ENCODE assay signal across 10 cellular contexts in the genomic region with DNA sequence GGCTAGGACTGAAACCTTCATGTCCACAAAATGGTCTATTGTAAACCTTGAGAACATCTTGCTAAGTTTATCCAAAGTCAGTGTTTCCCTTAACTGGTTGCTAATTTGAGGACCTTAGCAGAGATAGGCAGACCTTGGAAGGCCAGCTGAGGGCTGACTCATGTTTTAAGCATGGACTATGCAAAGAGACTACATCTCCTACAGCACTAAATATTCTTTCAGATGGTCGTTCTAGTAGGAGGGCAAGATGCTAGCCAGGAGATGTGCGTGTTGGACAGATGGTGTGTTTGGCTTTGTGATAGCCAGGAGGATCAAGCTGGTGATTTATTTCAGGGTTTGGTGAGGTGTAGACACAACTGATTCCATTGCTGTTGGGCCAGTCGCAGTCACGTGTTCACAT.
DNase-seq lines count a peak whose midpoint lies in the region; TF ChIP-seq lines count a peak whose summit lies in the region.
"Had no signal": no experiment of that assay in that cellular context is flagged by ENCODE, and none has a peak within 500 bp of the region (broad histone marks: within the 10 kb centered on the region; RNA-seq: fewer than 3 reads in every experiment).

No MANE protein-coding gene starts in this region.

- H3K4me3 ChIP-seq in left ventricle myocardium inferior (no peak overlapping the region), A673 (ENCODE audit: low read depth, low read length, poor library complexity, severe bottlenecking) (no peak overlapping the region), suprapubic skin (no peak overlapping the region)
- H3K4me3 ChIP-seq: pancreas had no signal

- no peak for TF ChIP-seq EP300 in suprapubic skin (IDR thresholded peaks at IDR 0.05)

- POLR2A ChIA-PET in A673 (lab: Charles Lee; ENCODE audit: low non-redundant PET): no interaction called here

- H3K27me3 Mint-ChIP-seq in HFFc6 (ENCODE audit: insufficient read depth): peaks cover 5% of the 10 kb centered on the region; the same call in 1 of the 2 replicates

- H3K27me3 ChIP-seq in left ventricle myocardium inferior (ENCODE audit: low read depth): peaks cover 7% of the 10 kb centered on the region
- H3K27me3 ChIP-seq in A673 (replicated peaks; ENCODE audit: insufficient read depth, low read depth, low read length, poor library complexity): no peaks in the 10 kb centered on the region
- no peaks in the 10 kb centered on the region for H3K27me3 ChIP-seq in suprapubic skin
- H3K27me3 ChIP-seq: pancreas had no signal

- whole genome bisulfite sequencing in suprapubic skin: 81% methylated on average over 4 of the region's 4 CpGs

- H3K27ac Mint-ChIP-seq in HFFc6: peak overlapping the region; percentile 77

- H3K4me3 Mint-ChIP-seq in HFFc6: no peak overlapping the region; the same call in 1 of the 2 replicates

- H3K4me1 Mint-ChIP-seq in HFFc6 (ENCODE audit: low read depth): peaks cover 59% of the 10 kb centered on the region

- H3K36me3 Mint-ChIP-seq in HFFc6 (ENCODE audit: low read depth): no peaks in the 10 kb centered on the region

- CTCF ChIA-PET in A673 (lab: Charles Lee): interaction anchor here (0.6 kb wide), 1 partner anchor 36 kb away, joined by 3 read pairs; no protein-coding TSS in a partner anchor

- no peak for TF ChIP-seq CTCF in HFFc6 (IDR thresholded peaks at IDR 0.05)
- no peak for TF ChIP-seq CTCF in left ventricle myocardium inferior (IDR thresholded peaks at IDR 0.05; ENCODE audit: borderline replicate concordance)
- no peak for TF ChIP-seq CTCF in A673 (conservative IDR thresholded peaks at IDR 0.05; ENCODE audit: low read depth, low read length)
- TF ChIP-seq CTCF in suprapubic skin (IDR thresholded peaks at IDR 0.05): no peak

- no peaks in the 10 kb centered on the region for H3K9me3 ChIP-seq in left ventricle myocardium inferior (replicated peaks)
- no peaks in the 10 kb centered on the region for H3K9me3 ChIP-seq in A673 (ENCODE audit: low read depth, low read length, poor library complexity, severe bottlenecking)
- no peaks in the 10 kb centered on the region for H3K9me3 ChIP-seq in suprapubic skin
- H3K9me3 ChIP-seq: pancreas had no signal

- H3K36me3 ChIP-seq in left ventricle myocardium inferior: no peaks in the 10 kb centered on the region
- no peaks in the 10 kb centered on the region for H3K36me3 ChIP-seq in A673 (ENCODE audit: insufficient read depth, low read length, poor library complexity, severe bottlenecking)
- H3K36me3 ChIP-seq in suprapubic skin: no peaks in the 10 kb centered on the region
- H3K36me3 ChIP-seq: pancreas had no signal

- H3K27ac ChIP-seq in left ventricle myocardium inferior (replicated peaks) (peak overlapping the region; percentile 56), A673 (ENCODE audit: low read depth, low read length, poor library complexity, severe bottlenecking) (no peak overlapping the region), suprapubic skin (no peak overlapping the region)
- H3K27ac ChIP-seq: pancreas had no signal

- no peak for TF ChIP-seq POLR2A in suprapubic skin (IDR thresholded peaks at IDR 0.05)

- H3K9me3 Mint-ChIP-seq in HFFc6: no peaks in the 10 kb centered on the region

- peak; percentile 72 for DNase-seq in HFFc6
- peak; percentile 79 for DNase-seq in astrocyte of the hippocampus (ENCODE audit: low read depth, low spot score)
- no peak for DNase-seq in left ventricle myocardium inferior
- peak; percentile 31 for DNase-seq in stromal cell of bone marrow (ENCODE audit: low read depth)
- no peak for DNase-seq in GF-D8 (lab: John Stamatoyannopoulos, UW)
- no peak for DNase-seq in A673 (ENCODE audit: low spot score)
- no peak for DNase-seq in stimulated activated CD4-positive, alpha-beta T cell treated with anti-CD3 and anti-CD28 coated beads, Interleukin-2, amount 100 ng/mL, for 24 hours
- DNase-seq in suprapubic skin (ENCODE audit: low spot score in 2 of 2): no peak
- DNase-seq: activated T-cell treated with anti-CD3 and anti-CD28 coated beads for 4 hours, pancreas had no signal

- intact Hi-C loops in left ventricle myocardium inferior (cut with micrococcal nuclease): no loop called here
- intact Hi-C loops in A673 (cut with micrococcal nuclease; ENCODE audit: unreplicated experiment): no loop called here

- H3K4me1 ChIP-seq in left ventricle myocardium inferior (peaks cover 49% of the 10 kb centered on the region), A673 (ENCODE audit: insufficient read depth, low read length, poor library complexity, severe bottlenecking) (no peaks in the 10 kb centered on the region), suprapubic skin (peaks cover 12% of the 10 kb centered on the region)
- H3K4me1 ChIP-seq: pancreas had no signal

- no TSS peak for BruUV-seq in A673 (replicated peaks; lab: Mats Ljungman, UMichigan)

Comparison
In these comparisons a context has a peak if more than half of its experiments do, and no peak if none do; other contexts are left out.
1. DNase-seq: peak in HFFc6 (single experiment), astrocyte of the hippocampus (single experiment) and stromal cell of bone marrow (single experiment); none in left ventricle myocardium inferior (single experiment), GF-D8 (single experiment), A673 (single experiment), stimulated activated CD4-positive, alpha-beta T cell treated with anti-CD3 and anti-CD28 coated beads, Interleukin-2, amount 100 ng/mL, for 24 hours (0 of 2) and suprapubic skin (0 of 2).